In genomic region chr15:64071931-64072765, GRCh38 we compare ENCODE assay signal across 1 cellular context.
TF ChIP-seq lines count a peak whose summit lies in the region.

No MANE protein-coding gene starts in this region.

TF ChIP-seq in GM12878, 131 proteins besides CTCF, POLR2A, EP300 and RAD21:
- TF ChIP-seq RAD51 (IDR thresholded peaks at IDR 0.05) (no peak), BCL11A (IDR thresholded peaks at IDR 0.05; ENCODE audit: low read depth, low read length) (no peak), CHD1 (IDR thresholded peaks at IDR 0.05; ENCODE audit: low read depth, low read length) (no peak), NRF1 (conservative IDR thresholded peaks at IDR 0.05; ENCODE audit: low read depth, low read length) (no peak), KAT2A (conservative IDR thresholded peaks at IDR 0.05; ENCODE audit: control insufficient read depth, low read depth, low read length) (no peak), STAT1 (conservative IDR thresholded peaks at IDR 0.05) (no peak), ZNF384 (IDR thresholded peaks at IDR 0.05; ENCODE audit: borderline replicate concordance, low read depth, low read length) (no peak)
- TF ChIP-seq, protein P1, sequence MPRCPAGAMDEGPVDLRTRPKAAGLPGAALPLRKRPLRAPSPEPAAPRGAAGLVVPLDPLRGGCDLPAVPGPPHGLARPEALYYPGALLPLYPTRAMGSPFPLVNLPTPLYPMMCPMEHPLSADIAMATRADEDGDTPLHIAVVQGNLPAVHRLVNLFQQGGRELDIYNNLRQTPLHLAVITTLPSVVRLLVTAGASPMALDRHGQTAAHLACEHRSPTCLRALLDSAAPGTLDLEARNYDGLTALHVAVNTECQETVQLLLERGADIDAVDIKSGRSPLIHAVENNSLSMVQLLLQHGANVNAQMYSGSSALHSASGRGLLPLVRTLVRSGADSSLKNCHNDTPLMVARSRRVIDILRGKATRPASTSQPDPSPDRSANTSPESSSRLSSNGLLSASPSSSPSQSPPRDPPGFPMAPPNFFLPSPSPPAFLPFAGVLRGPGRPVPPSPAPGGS (IDR thresholded peaks at IDR 0.05; ENCODE audit: borderline replicate concordance, insufficient read depth, low read depth, low read length, poor library complexity, severe bottlenecking): no peak
